Comparison of ENCODE assay signal across 1 cellular context in genomic region chr4:119525005-119525749, GRCh38.
TF ChIP-seq lines count a peak whose summit lies in the region.

No MANE protein-coding gene starts in this region.

TF ChIP-seq in HepG2, 621 proteins besides CTCF, POLR2A, EP300 and RAD21 (continued from another document):
- TF ChIP-seq ZNF646 (CRISPR knock-in tag; IDR thresholded peaks at IDR 0.05) = no peak
- no peak for TF ChIP-seq ZNF577 (CRISPR knock-in tag; IDR thresholded peaks at IDR 0.05; ENCODE audit: borderline replicate concordance, low read depth)
- no peak for TF ChIP-seq ZFP62 (CRISPR knock-in tag; IDR thresholded peaks at IDR 0.05)
- TF ChIP-seq ONECUT2 (CRISPR knock-in tag; IDR thresholded peaks at IDR 0.05) = no peak
- TF ChIP-seq, protein P1, sequence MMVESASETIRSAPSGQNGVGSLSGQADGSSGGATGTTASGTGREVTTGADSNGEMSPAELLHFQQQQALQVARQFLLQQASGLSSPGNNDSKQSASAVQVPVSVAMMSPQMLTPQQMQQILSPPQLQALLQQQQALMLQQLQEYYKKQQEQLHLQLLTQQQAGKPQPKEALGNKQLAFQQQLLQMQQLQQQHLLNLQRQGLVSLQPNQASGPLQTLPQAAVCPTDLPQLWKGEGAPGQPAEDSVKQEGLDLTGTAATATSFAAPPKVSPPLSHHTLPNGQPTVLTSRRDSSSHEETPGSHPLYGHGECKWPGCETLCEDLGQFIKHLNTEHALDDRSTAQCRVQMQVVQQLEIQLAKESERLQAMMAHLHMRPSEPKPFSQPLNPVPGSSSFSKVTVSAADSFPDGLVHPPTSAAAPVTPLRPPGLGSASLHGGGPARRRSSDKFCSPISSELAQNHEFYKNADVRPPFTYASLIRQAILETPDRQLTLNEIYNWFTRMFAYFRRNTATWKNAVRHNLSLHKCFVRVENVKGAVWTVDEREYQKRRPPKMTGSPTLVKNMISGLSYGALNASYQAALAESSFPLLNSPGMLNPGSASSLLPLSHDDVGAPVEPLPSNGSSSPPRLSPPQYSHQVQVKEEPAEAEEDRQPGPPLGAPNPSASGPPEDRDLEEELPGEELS (CRISPR knock-in tag; IDR thresholded peaks at IDR 0.05) = peak; percentile 83
- TF ChIP-seq, protein P2, sequence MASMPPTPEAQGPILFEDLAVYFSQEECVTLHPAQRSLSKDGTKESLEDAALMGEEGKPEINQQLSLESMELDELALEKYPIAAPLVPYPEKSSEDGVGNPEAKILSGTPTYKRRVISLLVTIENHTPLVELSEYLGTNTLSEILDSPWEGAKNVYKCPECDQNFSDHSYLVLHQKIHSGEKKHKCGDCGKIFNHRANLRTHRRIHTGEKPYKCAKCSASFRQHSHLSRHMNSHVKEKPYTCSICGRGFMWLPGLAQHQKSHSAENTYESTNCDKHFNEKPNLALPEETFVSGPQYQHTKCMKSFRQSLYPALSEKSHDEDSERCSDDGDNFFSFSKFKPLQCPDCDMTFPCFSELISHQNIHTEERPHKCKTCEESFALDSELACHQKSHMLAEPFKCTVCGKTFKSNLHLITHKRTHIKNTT (CRISPR knock-in tag; IDR thresholded peaks at IDR 0.05) = no peak
- TF ChIP-seq EED (CRISPR knock-in tag; IDR thresholded peaks at IDR 0.05) = no peak
- no peak for TF ChIP-seq ZNF674 (CRISPR knock-in tag; IDR thresholded peaks at IDR 0.05; ENCODE audit: low read depth)
- TF ChIP-seq, protein P3, sequence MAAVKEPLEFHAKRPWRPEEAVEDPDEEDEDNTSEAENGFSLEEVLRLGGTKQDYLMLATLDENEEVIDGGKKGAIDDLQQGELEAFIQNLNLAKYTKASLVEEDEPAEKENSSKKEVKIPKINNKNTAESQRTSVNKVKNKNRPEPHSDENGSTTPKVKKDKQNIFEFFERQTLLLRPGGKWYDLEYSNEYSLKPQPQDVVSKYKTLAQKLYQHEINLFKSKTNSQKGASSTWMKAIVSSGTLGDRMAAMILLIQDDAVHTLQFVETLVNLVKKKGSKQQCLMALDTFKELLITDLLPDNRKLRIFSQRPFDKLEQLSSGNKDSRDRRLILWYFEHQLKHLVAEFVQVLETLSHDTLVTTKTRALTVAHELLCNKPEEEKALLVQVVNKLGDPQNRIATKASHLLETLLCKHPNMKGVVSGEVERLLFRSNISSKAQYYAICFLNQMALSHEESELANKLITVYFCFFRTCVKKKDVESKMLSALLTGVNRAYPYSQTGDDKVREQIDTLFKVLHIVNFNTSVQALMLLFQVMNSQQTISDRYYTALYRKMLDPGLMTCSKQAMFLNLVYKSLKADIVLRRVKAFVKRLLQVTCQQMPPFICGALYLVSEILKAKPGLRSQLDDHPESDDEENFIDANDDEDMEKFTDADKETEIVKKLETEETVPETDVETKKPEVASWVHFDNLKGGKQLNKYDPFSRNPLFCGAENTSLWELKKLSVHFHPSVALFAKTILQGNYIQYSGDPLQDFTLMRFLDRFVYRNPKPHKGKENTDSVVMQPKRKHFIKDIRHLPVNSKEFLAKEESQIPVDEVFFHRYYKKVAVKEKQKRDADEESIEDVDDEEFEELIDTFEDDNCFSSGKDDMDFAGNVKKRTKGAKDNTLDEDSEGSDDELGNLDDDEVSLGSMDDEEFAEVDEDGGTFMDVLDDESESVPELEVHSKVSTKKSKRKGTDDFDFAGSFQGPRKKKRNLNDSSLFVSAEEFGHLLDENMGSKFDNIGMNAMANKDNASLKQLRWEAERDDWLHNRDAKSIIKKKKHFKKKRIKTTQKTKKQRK (IDR thresholded peaks at IDR 0.05; ENCODE audit: low read length) = no peak
- TF ChIP-seq XBP1 (CRISPR knock-in tag; IDR thresholded peaks at IDR 0.05) = no peak
